8 cellular contexts compared by ENCODE assay signal in genomic region chr18:21109936-21110666, GRCh38. TPM values are rescaled to one million over a fixed set of nuclear protein-coding genes. Genes with fewer than 3 reads are reported as not detected.
DNase-seq lines count a peak whose midpoint lies in the region; ATAC-seq, FAIRE-seq and TF ChIP-seq lines count a peak whose summit lies in the region.

No MANE protein-coding gene starts in this region.

- peaks cover 20% of the 10 kb centered on the region for H3F3A ChIP-seq in GM23248 (ENCODE audit: insufficient read depth)

- peaks cover 31% of the 10 kb centered on the region for H3K4me1 ChIP-seq in GM23248 (ENCODE audit: insufficient read depth)
- peaks cover 6 to 13% of the 10 kb centered on the region in 2 donors for H3K4me1 ChIP-seq in small intestine (ENCODE audit: control insufficient read depth in 2 of 2, insufficient read depth in 1 of 2, low read depth in 1 of 2, low read length in 1 of 2)

- peaks cover 33% of the 10 kb centered on the region; the same call in 1 of the 2 replicates for H4K20me1 ChIP-seq in GM23248 (ENCODE audit: insufficient read depth)

- peak overlapping the region; percentile 91 for H3K9ac ChIP-seq in GM23248

- peaks cover 63% of the 10 kb centered on the region for H3K79me2 ChIP-seq in GM23248 (ENCODE audit: insufficient read depth)

- no peak overlapping the region; the same call in 1 of the 2 replicates for H2AFZ ChIP-seq in GM23248

- WGBS in GM23248 (ENCODE audit: low coverage in 1 of 2, low lambda C conversion rate in 2 of 2, missing lambda C conversion rate in 2 of 2), 2 experiments: 1% methylated on average over 8 of the region's 8 CpGs
- 0 to 1% (median 1%) methylated on average over 8 of the region's 8 CpGs for WGBS in small intestine, 3 donors

- peak overlapping the region; percentile 92 for H3K27ac ChIP-seq in GM23248
- peak overlapping the region in 1 of 2 donors; percentile 98 for H3K27ac ChIP-seq in small intestine (ENCODE audit: low read depth in 1 of 2, low read length in 1 of 2)

- in situ Hi-C loops in GM23248 (cut with MboI): loop anchor here (10.0 kb wide), 1 partner anchor 65 kb away; no protein-coding TSS in a partner anchor

- H3K27me3 ChIP-seq in GM23248 (replicated peaks; ENCODE audit: insufficient read depth) (no peaks in the 10 kb centered on the region), small intestine (ENCODE audit: control insufficient read depth in 2 of 2, insufficient read depth in 2 of 2, low read length in 2 of 2) (no peaks in the 10 kb centered on the region)

- no peaks in the 10 kb centered on the region for H3K9me2 ChIP-seq in GM23248 (ENCODE audit: insufficient read depth)

- H3K36me3 ChIP-seq in GM23248 (ENCODE audit: low read depth) (no peaks in the 10 kb centered on the region), small intestine (ENCODE audit: control insufficient read depth in 2 of 2, insufficient read depth in 2 of 2, low read length in 2 of 2) (no peaks in the 10 kb centered on the region)

- peak; percentile 59 for DNase-seq in GM23248
- peak; percentile 76 for DNase-seq in RKO (ENCODE audit: low spot score)
- DNase-seq in fibroblast of pulmonary artery (ENCODE audit: low read depth): no peak
- DNase-seq in small intestine: no peak
- no peak for DNase-seq in retina
- no peak for DNase-seq in NCI-H2029 treated with DMSO at 0.1 percent for 48 hours (lab: John Stamatoyannopoulos, UW)
- DNase-seq in HT-29 (ENCODE audit: low spot score): no peak

- ATAC-seq in GM18519 (IDR thresholded peaks at IDR 0.05; ENCODE audit: low FRiP score, unreplicated experiment): no peak

- FAIRE-seq in small intestine (lab: Jason Lieb, UNC): no peak

- H3K4me2 ChIP-seq in GM23248 (ENCODE audit: unreplicated experiment): peak overlapping the region; percentile 97

- TF ChIP-seq CTCF in fibroblast of pulmonary artery (IDR thresholded peaks at IDR 0.05; ENCODE audit: low read length, missing control alignments): no peak

- H3K9me3 ChIP-seq in GM23248 (ENCODE audit: low read depth) (no peaks in the 10 kb centered on the region), small intestine (ENCODE audit: control insufficient read depth, low read depth) (no peaks in the 10 kb centered on the region)

- peak overlapping the region; percentile 91 for H3K4me3 ChIP-seq in GM23248
- H3K4me3 ChIP-seq in fibroblast of pulmonary artery (replicated peaks; ENCODE audit: low read depth, low read length): peak overlapping the region; percentile 95
- peak overlapping the region; percentile 73 to 96 for H3K4me3 ChIP-seq in small intestine (ENCODE audit: low read depth in 1 of 2, low read length in 2 of 2)

RNA-seq across cellular contexts. Expression of gene ROCK1, which starts 1.5 kb away (rescaled TPM):
- total RNA-seq in GM23248 (2014; rRNA removed; shearing (Covaris generic)): 33.6 and 34.4 TPM in 2 replicates
- 33.3 and 35.9 TPM in 2 replicates for polyA plus RNA-seq in GM23248 (2016; fragmentation: Nextera tagmentation; extraction: Ambion mirVana)
- polyA plus RNA-seq in small intestine: 10 to 100 TPM in 2 of 3 donors, 1 to 10 TPM in 1; 6.8 to 13.8 (median 11.0) TPM
- 7.1 and 10.4 TPM in 2 replicates for total RNA-seq in HT-29 (2014; rRNA removed; shearing (Covaris generic))

Comparison
In these comparisons a context has a peak if more than half of its experiments do, and no peak if none do; other contexts are left out.
1. DNase-seq: peak in GM23248 (single experiment) and RKO (single experiment); none in fibroblast of pulmonary artery (single experiment), small intestine (single experiment), retina (single experiment), NCI-H2029 treated with DMSO at 0.1 percent for 48 hours (single experiment) and HT-29 (single experiment).
2. Peak in every context shown above with its lines, with median percentiles within 50 percentile points of each other: H3K4me3 ChIP-seq.